8 cellular contexts compared by ENCODE assay signal in the genomic region with DNA sequence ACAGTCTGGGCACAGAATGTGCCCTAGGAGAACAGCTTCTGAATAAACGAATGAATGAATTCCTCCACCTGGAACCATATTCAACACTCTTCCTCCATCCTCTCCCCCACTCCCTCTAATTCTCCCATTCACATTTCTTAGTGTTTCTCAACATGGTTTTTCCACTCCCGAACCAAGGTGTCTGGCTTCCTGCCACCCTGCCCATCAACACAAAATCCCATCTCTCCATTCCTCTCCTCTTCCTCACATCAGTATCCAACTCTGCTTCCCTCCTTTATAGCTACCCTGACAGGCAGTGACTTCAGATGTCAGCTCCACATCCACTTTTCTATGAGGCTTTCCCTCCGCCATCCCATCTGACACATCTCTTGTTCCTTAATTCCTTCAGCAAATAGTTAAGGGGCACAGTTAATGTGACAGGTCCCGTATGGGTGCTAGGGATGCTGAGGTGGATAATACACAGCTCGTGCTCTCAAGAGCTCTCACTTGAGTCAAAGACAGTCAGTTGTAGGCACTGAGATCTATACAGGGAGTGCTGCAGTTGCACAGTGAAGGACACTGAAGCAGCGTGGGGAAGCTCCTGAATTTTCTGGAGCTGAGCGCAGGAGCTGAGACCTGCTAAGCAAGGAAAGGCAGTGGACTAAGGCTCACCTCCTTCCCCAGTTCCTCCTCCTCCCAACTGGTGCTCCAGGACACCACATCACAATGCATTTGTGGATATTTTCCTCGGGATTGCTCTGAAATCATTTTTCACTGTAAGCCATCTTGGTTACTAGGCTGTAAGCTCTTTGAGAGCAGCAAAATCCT. TPM values are rescaled to one million over a fixed set of nuclear protein-coding genes. Genes with fewer than 3 reads are reported as not detected.
A peak's percentile ranks its signal among the peaks of the same experiment; 100 is the strongest.
DNase-seq lines count a peak whose midpoint lies in the region; ATAC-seq and TF ChIP-seq lines count a peak whose summit lies in the region.
"Had no signal": no experiment of that assay in that cellular context is flagged by ENCODE, and none has a peak within 500 bp of the region (broad histone marks: within the 10 kb centered on the region; RNA-seq: fewer than 3 reads in every experiment).

No MANE protein-coding gene starts in this region.

- TF ChIP-seq CTCF in esophagus muscularis mucosa (IDR thresholded peaks at IDR 0.05) (no peak), smooth muscle cell (IDR thresholded peaks at IDR 0.05; ENCODE audit: borderline replicate concordance, insufficient read depth, poor library complexity, severe bottlenecking) (no peak)

- H3K9me3 ChIP-seq in KOPT-K1 (ENCODE audit: insufficient read depth, low read length, poor library complexity, severe bottlenecking), result no peaks in the 10 kb centered on the region
- no peaks in the 10 kb centered on the region for H3K9me3 ChIP-seq in esophagus muscularis mucosa
- H3K9me3 ChIP-seq in smooth muscle cell (replicated peaks; ENCODE audit: low read depth), result no peaks in the 10 kb centered on the region

- H3K4me3 ChIP-seq in esophagus muscularis mucosa (peak overlapping the region; percentile 61 to 92 (median 84)), smooth muscle cell (peak overlapping the region; percentile 70)

- peaks cover 32% of the 10 kb centered on the region for H3F3A ChIP-seq in smooth muscle cell (ENCODE audit: low read depth)

- H3K9ac ChIP-seq in smooth muscle cell (ENCODE audit: low read depth), result no peak overlapping the region

- ATAC-seq in HG02938 (IDR thresholded peaks at IDR 0.05; ENCODE audit: unreplicated experiment), result no peak
- no peak for ATAC-seq in GM18511 (IDR thresholded peaks at IDR 0.05; ENCODE audit: unreplicated experiment)

- DNase-seq in esophagus muscularis mucosa (ENCODE audit: extremely low spot score) (no peak), smooth muscle cell (lab: John Stamatoyannopoulos, UW; ENCODE audit: unreplicated experiment) (no peak), T-helper 1 cell (no peak)
- DNase-seq: stimulated activated CD4-positive, alpha-beta T cell treated with anti-CD3 and anti-CD28 coated beads, Interleukin-4, amount 100 ng/mL, for 4 hours; T1000 had no signal

- TF ChIP-seq POLR2A in esophagus muscularis mucosa (IDR thresholded peaks at IDR 0.05; ENCODE audit: low read depth), result no peak

- H3K27ac ChIP-seq in KOPT-K1 (ENCODE audit: low read depth, low read length, poor library complexity, severe bottlenecking) (peak overlapping the region; percentile 99), esophagus muscularis mucosa (replicated peaks in 1 of 4) (peak overlapping the region; percentile 93 to 99 (median 97)), smooth muscle cell (ENCODE audit: low read depth) (peak overlapping the region; percentile 98)

- peaks cover 67% of the 10 kb centered on the region for H3K79me2 ChIP-seq in smooth muscle cell (ENCODE audit: low read depth)

- H3K36me3 ChIP-seq in KOPT-K1 (ENCODE audit: insufficient read depth, low read length) (peaks cover 8% of the 10 kb centered on the region), esophagus muscularis mucosa (peaks cover 0 to 7% (median 5%) of the 10 kb centered on the region in 4 donors), smooth muscle cell (ENCODE audit: low read depth) (no peaks in the 10 kb centered on the region)

- peaks cover 46% of the 10 kb centered on the region for H4K20me1 ChIP-seq in smooth muscle cell (ENCODE audit: low read depth)

- peaks cover 65 to 84% (median 82%) of the 10 kb centered on the region in 4 donors for H3K4me1 ChIP-seq in esophagus muscularis mucosa
- peaks cover 49% of the 10 kb centered on the region for H3K4me1 ChIP-seq in smooth muscle cell (ENCODE audit: low read depth)

- WGBS in esophagus muscularis mucosa, result 9% methylated on average over 8 of the region's 8 CpGs
- 60% methylated on average over 8 of the region's 8 CpGs for WGBS in smooth muscle cell (ENCODE audit: low lambda C conversion rate)

- intact Hi-C loops in esophagus muscularis mucosa (cut with DNase I), result loop anchor here (5.0 kb wide), 2 partner anchors 43 to 128 kb away; a partner anchor contains a TSS

- H2AFZ ChIP-seq in smooth muscle cell (ENCODE audit: low read depth), result no peak overlapping the region

- TF ChIP-seq EP300 in esophagus muscularis mucosa (IDR thresholded peaks at IDR 0.05), result no peak

- H3K27me3 ChIP-seq in esophagus muscularis mucosa (no peaks in the 10 kb centered on the region), smooth muscle cell (ENCODE audit: low read depth) (no peaks in the 10 kb centered on the region)

- H3K4me2 ChIP-seq in smooth muscle cell, result peak overlapping the region; percentile 90

RNA-seq across cellular contexts. Expression of a gene that starts 2.7 kb away (rescaled TPM):
- total RNA-seq in esophagus muscularis mucosa (100 to 1,000 TPM; 146 to 464 (median 247) TPM), smooth muscle cell (110 and 139 TPM in 2 replicates)
- polyA plus RNA-seq in smooth muscle cell, result 144 and 148 TPM in 2 replicates

RNA-seq across cellular contexts. Expression of a gene that starts 28.7 kb away (rescaled TPM):
- total RNA-seq in esophagus muscularis mucosa (under 1 TPM in 2 of 4 donors, not detected in 2; 0.52 to 0.75 TPM), smooth muscle cell (6.5 and 7.8 TPM in 2 replicates)
- 5.2 and 21.9 TPM in 2 replicates for polyA plus RNA-seq in smooth muscle cell

RNA-seq across cellular contexts. Expression of a gene that starts 36.2 kb away (rescaled TPM):
- total RNA-seq in esophagus muscularis mucosa (1 to 10 TPM in 3 of 4 donors, under 1 TPM in 1; 0.83 to 3.3 (median 1.8) TPM), smooth muscle cell (1.3 and 1.5 TPM in 2 replicates)
- polyA plus RNA-seq in smooth muscle cell, result 0.57 and 1.0 TPM in 2 replicates

RNA-seq across cellular contexts. Expression of a gene that starts 44.8 kb away (rescaled TPM):
- 100 to 1,000 TPM; 117 to 144 (median 137) TPM for total RNA-seq in esophagus muscularis mucosa
- 35.1 and 38.3 TPM in 2 replicates for total RNA-seq in smooth muscle cell
- polyA plus RNA-seq in smooth muscle cell, result 72.9 and 97.8 TPM in 2 replicates
